ENCODE assay signal across 15 cellular contexts in genomic region chr1:165832902-165833301, GRCh38.
"Had no signal": no experiment of that assay in that cellular context is flagged by ENCODE, and none has a peak within 500 bp of the region (broad histone marks: within the 10 kb centered on the region; RNA-seq: fewer than 3 reads in every experiment).

No MANE protein-coding gene starts in this region.

- H3K9me3 ChIP-seq: body of pancreas, lower lobe of right lung, neutrophil, tibial nerve had no signal

- H3K4me3 ChIP-seq: body of pancreas, lower lobe of right lung, tibial nerve had no signal

- H3K36me3 Mint-ChIP-seq: naive B cell had no signal

- H3K27me3 Mint-ChIP-seq: activated CD8-positive, alpha-beta memory T cell treated with anti-CD3 and anti-CD28 coated beads, Interleukin-2, amount 10 ng/mL, durations not matched to agents 7 days and 5 days; naive B cell; stimulated activated naive B cell treated with anti-CD40 and anti-IgM and Interleukin-4, amounts not matched to agents 10 μg/mL and 1 μg/mL and 100 μg/mL, for 72 hours had no signal

- H3K9me3 Mint-ChIP-seq: activated naive CD4-positive, alpha-beta T cell treated with anti-CD3 and anti-CD28 coated beads, Interleukin-2, amount 50 U/mL, for 72 hours; activated T-cell treated with anti-CD3 and anti-CD28 coated beads, Interleukin-2, amount 50 U/mL, for 4 hours; naive B cell; stimulated activated naive B cell treated with anti-CD40 and anti-IgM and Interleukin-4, amounts not matched to agents 10 μg/mL and 1 μg/mL and 100 μg/mL, for 72 hours had no signal

- H3K27me3 ChIP-seq: body of pancreas, neutrophil, tibial nerve had no signal

- H3K27ac Mint-ChIP-seq: activated CD8-positive, alpha-beta memory T cell treated with anti-CD3 and anti-CD28 coated beads, Interleukin-2, amount 10 ng/mL, durations not matched to agents 7 days and 5 days; activated naive CD4-positive, alpha-beta T cell treated with anti-CD3 and anti-CD28 coated beads, Interleukin-2, amount 50 U/mL, for 72 hours had no signal

- H3K36me3 ChIP-seq: lower lobe of right lung, neutrophil, tibial nerve had no signal

- H3K27ac ChIP-seq: body of pancreas, lower lobe of right lung, neutrophil, tibial nerve had no signal

- ATAC-seq: activated CD4-positive, CD25-positive, alpha-beta regulatory T cell treated with anti-CD3 and anti-CD28 coated beads, Interleukin-2, amount 50 U/mL, for 24 hours; activated CD8-positive, alpha-beta memory T cell treated with anti-CD3 and anti-CD28 coated beads, Interleukin-2, amount 10 ng/mL, durations not matched to agents 7 days and 5 days; activated naive CD4-positive, alpha-beta T cell treated with anti-CD3 and anti-CD28 coated beads, Interleukin-2, amount 50 U/mL, for 72 hours; activated T-cell treated with anti-CD3 and anti-CD28 coated beads, Interleukin-2, amount 50 U/mL, for 4 hours; body of pancreas; lower lobe of right lung; right cardiac atrium; stimulated activated naive B cell treated with anti-CD40 and anti-IgM and Interleukin-4, amounts not matched to agents 10 μg/mL and 1 μg/mL and 100 μg/mL, for 72 hours had no signal

- H3K4me3 Mint-ChIP-seq: activated CD8-positive, alpha-beta memory T cell treated with anti-CD3 and anti-CD28 coated beads, Interleukin-2, amount 10 ng/mL, durations not matched to agents 7 days and 5 days; activated T-cell treated with anti-CD3 and anti-CD28 coated beads, Interleukin-2, amount 50 U/mL, for 4 hours; stimulated activated naive B cell treated with anti-CD40 and anti-IgM and Interleukin-4, amounts not matched to agents 10 μg/mL and 1 μg/mL and 100 μg/mL, for 72 hours had no signal

- DNase-seq: activated CD4-positive, alpha-beta T cell treated with anti-CD3 and anti-CD28 coated beads, Interleukin-2, amount 50 U/mL, for 4 hours; activated CD8-positive, alpha-beta memory T cell treated with anti-CD3 and anti-CD28 coated beads, Interleukin-2, amount 10 ng/mL, durations not matched to agents 7 days and 5 days; activated effector memory CD4-positive, alpha-beta T cell treated with anti-CD3 and anti-CD28 coated beads, Interleukin-2, amount 50 U/mL, for 16 hours; activated T-cell treated with anti-CD3 and anti-CD28 coated beads, Interleukin-2, amount 50 U/mL, for 4 hours; amniotic stem cell; body of pancreas; hypothalamus; lower lobe of right lung; naive B cell; right cardiac atrium; stimulated activated naive B cell treated with anti-CD40 and anti-IgM and Interleukin-4, amounts not matched to agents 10 μg/mL and 1 μg/mL and 100 μg/mL, for 72 hours had no signal
